16 cellular contexts compared by ENCODE assay signal in genomic region chr16:82634955-82635610, GRCh38. TPM values are rescaled to one million over a fixed set of nuclear protein-coding genes. Genes with fewer than 3 reads are reported as not detected.
A peak's percentile ranks its signal among the peaks of the same experiment; 100 is the strongest.
DNase-seq lines count a peak whose midpoint lies in the region; ATAC-seq and TF ChIP-seq lines count a peak whose summit lies in the region.
"Had no signal": no experiment of that assay in that cellular context is flagged by ENCODE, and none has a peak within 500 bp of the region (broad histone marks: within the 10 kb centered on the region; RNA-seq: fewer than 3 reads in every experiment).

No MANE protein-coding gene starts in this region.

- no peaks in the 10 kb centered on the region for H3K36me3 Mint-ChIP-seq in chondrocyte (ENCODE audit: low read depth)
- H3K36me3 Mint-ChIP-seq: activated naive CD8-positive, alpha-beta T cell; CD8-positive, alpha-beta T cell; naive thymus-derived CD4-positive, alpha-beta T cell had no signal

- H3K27ac ChIP-seq in left ventricle myocardium inferior (replicated peaks) = peak overlapping the region; percentile 95
- peak overlapping the region in 1 of 4 donors; percentile 14 for H3K27ac ChIP-seq in sigmoid colon
- H3K27ac ChIP-seq: GM23248, upper lobe of left lung had no signal

- H3K4me3 Mint-ChIP-seq in chondrocyte (ENCODE audit: unreplicated experiment) = no peak overlapping the region
- H3K4me3 Mint-ChIP-seq: activated CD4-positive, alpha-beta T cell treated with anti-CD3 and anti-CD28 coated beads, Interleukin-2, amount 10 ng/mL, durations not matched to agents 24 days and 14 days; activated naive CD8-positive, alpha-beta T cell; activated T-cell treated with anti-CD3 and anti-CD28 coated beads, Interleukin-2, amount 50 U/mL, for 24 hours; CD8-positive, alpha-beta T cell; naive thymus-derived CD4-positive, alpha-beta T cell had no signal

- no peaks in the 10 kb centered on the region for H3K36me3 ChIP-seq in left ventricle myocardium inferior
- H3K36me3 ChIP-seq in sigmoid colon = no peaks in the 10 kb centered on the region
- H3K36me3 ChIP-seq: esophagus squamous epithelium, upper lobe of left lung had no signal

- ATAC-seq in left ventricle myocardium superior = no peak
- no peak for ATAC-seq in GM19463 (IDR thresholded peaks at IDR 0.05; ENCODE audit: unreplicated experiment)
- ATAC-seq in HG02981 (IDR thresholded peaks at IDR 0.05; ENCODE audit: unreplicated experiment) = no peak
- ATAC-seq: CD8-positive, alpha-beta T cell; naive thymus-derived CD4-positive, alpha-beta T cell had no signal

- intact Hi-C loops in left ventricle myocardium inferior (cut with micrococcal nuclease) = loop anchor here (5.0 to 10.0 kb wide), 2 partner anchors 62 to 120 kb away; no protein-coding TSS in a partner anchor
- intact Hi-C loops in left ventricle myocardium superior (cut with micrococcal nuclease) = loop anchor here (10.0 kb wide), 1 partner anchor 100 kb away; no protein-coding TSS in a partner anchor
- intact Hi-C loops in sigmoid colon (cut with DNase I) = no loop called here

- 84 to 94% methylated on average over 2 of the region's 2 CpGs for WGBS in sigmoid colon, 2 donors

- H3K4me3 ChIP-seq in left ventricle myocardium inferior (no peak overlapping the region), sigmoid colon (no peak overlapping the region)
- H3K4me3 ChIP-seq: esophagus squamous epithelium, GM23248, upper lobe of left lung had no signal

- H3K4me1 Mint-ChIP-seq in chondrocyte (ENCODE audit: low read depth) = peaks cover 58% of the 10 kb centered on the region

- DNase-seq in left ventricle myocardium inferior (no peak), left ventricle myocardium superior (no peak), chondrocyte (ENCODE audit: low spot score) (no peak), sigmoid colon (peak; percentile 32), NCI-H1105 (lab: John Stamatoyannopoulos, UW) (no peak)
- DNase-seq: activated CD4-positive, alpha-beta T cell treated with anti-CD3 and anti-CD28 coated beads, Interleukin-2, amount 10 ng/mL, durations not matched to agents 24 days and 14 days; activated T-cell treated with anti-CD3 and anti-CD28 coated beads, Interleukin-2, amount 50 U/mL, for 24 hours; CD8-positive, alpha-beta T cell; esophagus squamous epithelium; naive thymus-derived CD4-positive, alpha-beta T cell; NCI-H146; upper lobe of left lung had no signal

- H3K4me1 ChIP-seq in left ventricle myocardium inferior (peaks cover 97% of the 10 kb centered on the region), sigmoid colon (peaks cover 0 to 21% (median 17%) of the 10 kb centered on the region in 4 donors)
- H3K4me1 ChIP-seq: upper lobe of left lung had no signal

- no peak for TF ChIP-seq POLR2A in sigmoid colon (IDR thresholded peaks at IDR 0.05)

- H3K27ac Mint-ChIP-seq in chondrocyte (ENCODE audit: unreplicated experiment) = peak overlapping the region; percentile 88
- H3K27ac Mint-ChIP-seq: activated CD4-positive, alpha-beta T cell treated with anti-CD3 and anti-CD28 coated beads, Interleukin-2, amount 10 ng/mL, durations not matched to agents 24 days and 14 days; activated naive CD8-positive, alpha-beta T cell; activated T-cell treated with anti-CD3 and anti-CD28 coated beads, Interleukin-2, amount 50 U/mL, for 24 hours; CD8-positive, alpha-beta T cell; naive thymus-derived CD4-positive, alpha-beta T cell had no signal

- TF ChIP-seq EP300 in sigmoid colon (IDR thresholded peaks at IDR 0.05) = no peak

- H3K27me3 Mint-ChIP-seq in chondrocyte (ENCODE audit: low read depth) = no peaks in the 10 kb centered on the region

- H3K9me3 ChIP-seq in left ventricle myocardium inferior (replicated peaks) (no peaks in the 10 kb centered on the region), sigmoid colon (no peaks in the 10 kb centered on the region)
- H3K9me3 ChIP-seq: esophagus squamous epithelium, upper lobe of left lung had no signal

- no peak for TF ChIP-seq CTCF in left ventricle myocardium inferior (IDR thresholded peaks at IDR 0.05; ENCODE audit: borderline replicate concordance)
- no peak for TF ChIP-seq CTCF in chondrocyte (IDR thresholded peaks at IDR 0.05)
- no peak for TF ChIP-seq CTCF in sigmoid colon (IDR thresholded peaks at IDR 0.05)

- H3K27me3 ChIP-seq in left ventricle myocardium inferior (ENCODE audit: low read depth) (no peaks in the 10 kb centered on the region), sigmoid colon (peaks cover 0 to 6% (median 0%) of the 10 kb centered on the region in 3 donors)
- H3K27me3 ChIP-seq: upper lobe of left lung had no signal

- H3K9me3 Mint-ChIP-seq in chondrocyte (ENCODE audit: low read depth) = no peaks in the 10 kb centered on the region
- H3K9me3 Mint-ChIP-seq: activated CD4-positive, alpha-beta T cell treated with anti-CD3 and anti-CD28 coated beads, Interleukin-2, amount 10 ng/mL, durations not matched to agents 24 days and 14 days; activated T-cell treated with anti-CD3 and anti-CD28 coated beads, Interleukin-2, amount 50 U/mL, for 24 hours; CD8-positive, alpha-beta T cell had no signal

RNA-seq across cellular contexts. Expression of gene CDH13, which starts 8.3 kb away (rescaled TPM):
- 161 TPM for total RNA-seq in left ventricle myocardium inferior
- total RNA-seq in left ventricle myocardium superior = 167 TPM
- 28.1 to 49.3 TPM (median 45.1 TPM) in 3 replicates for total RNA-seq in chondrocyte
- total RNA-seq in sigmoid colon = 10 to 100 TPM; 11.8 to 17.6 (median 14.9) TPM
- polyA plus RNA-seq in sigmoid colon = 1 to 10 TPM in 1 of 3 donors, under 1 TPM in 2; 0.60 to 2.3 (median 0.92) TPM
- total RNA-seq: activated CD4-positive, alpha-beta T cell treated with anti-CD3 and anti-CD28 coated beads, Interleukin-2, amount 10 ng/mL, durations not matched to agents 24 days and 14 days; CD8-positive, alpha-beta T cell; naive thymus-derived CD4-positive, alpha-beta T cell had no signal
- polyA plus RNA-seq: naive thymus-derived CD4-positive, alpha-beta T cell had no signal
